ENCODE assay signal across 20 cellular contexts in genomic region chr22:35966314-35967045, GRCh38.
DNase-seq lines count a peak whose midpoint lies in the region; FAIRE-seq and TF ChIP-seq lines count a peak whose summit lies in the region.
"Had no signal": no experiment of that assay in that cellular context is flagged by ENCODE, and none has a peak within 500 bp of the region (broad histone marks: within the 10 kb centered on the region; RNA-seq: fewer than 3 reads in every experiment).

No MANE protein-coding gene starts in this region.

- H3K27ac Mint-ChIP-seq in type B pancreatic cell, result no peak overlapping the region
- H3K27ac Mint-ChIP-seq: activated CD8-positive, alpha-beta T cell treated with anti-CD3 and anti-CD28 coated beads, Interleukin-2, amount 10 ng/mL, durations not matched to agents 7 days and 5 days; B cell; effector memory CD8-positive, alpha-beta T cell had no signal

- no peaks in the 10 kb centered on the region for H3K36me3 ChIP-seq in tibial artery
- H3K36me3 ChIP-seq in suprapubic skin, result no peaks in the 10 kb centered on the region
- H3K36me3 ChIP-seq: colonic mucosa, esophagus squamous epithelium, heart left ventricle, sigmoid colon had no signal

- no peak overlapping the region for H3K4me3 ChIP-seq in fibroblast of mammary gland (ENCODE audit: control insufficient read depth, low read depth, low read length)
- no peak overlapping the region for H3K4me3 ChIP-seq in tibial artery
- no peak overlapping the region for H3K4me3 ChIP-seq in suprapubic skin
- H3K4me3 ChIP-seq: colonic mucosa, esophagus squamous epithelium, GM23338, heart left ventricle, sigmoid colon had no signal

- peak; percentile 38 for TF ChIP-seq CTCF in fibroblast of mammary gland (conservative IDR thresholded peaks at IDR 0.05; ENCODE audit: control insufficient read depth, insufficient read depth, low read depth, low read length)
- TF ChIP-seq CTCF in type B pancreatic cell (conservative IDR thresholded peaks at IDR 0.05), result peak; percentile 17
- no peak for TF ChIP-seq CTCF in tibial artery (IDR thresholded peaks at IDR 0.05)
- TF ChIP-seq CTCF in suprapubic skin (IDR thresholded peaks at IDR 0.05), result no peak

- H3K4me1 ChIP-seq in tibial artery (peaks cover 0 to 62% (median 26%) of the 10 kb centered on the region in 4 donors), suprapubic skin (peaks cover 17% of the 10 kb centered on the region)
- H3K4me1 ChIP-seq: colonic mucosa had no signal

- no peaks in the 10 kb centered on the region for H3K27me3 Mint-ChIP-seq in type B pancreatic cell

- no peak for TF ChIP-seq POLR2A in suprapubic skin (IDR thresholded peaks at IDR 0.05)

- peak; percentile 88 for DNase-seq in EL
- DNase-seq in M059J (ENCODE audit: low read depth), result peak; percentile 43
- peak; percentile 81 for DNase-seq in fibroblast of mammary gland (ENCODE audit: low read depth)
- no peak for DNase-seq in type B pancreatic cell (ENCODE audit: extremely low spot score, unreplicated experiment)
- no peak for DNase-seq in tibial artery
- no peak for DNase-seq in suprapubic skin (ENCODE audit: low spot score in 2 of 2)
- DNase-seq in SW 1271 (lab: John Stamatoyannopoulos, UW), result no peak
- DNase-seq in GM19239 (ENCODE audit: insufficient read length, low spot score), result no peak
- DNase-seq: activated CD8-positive, alpha-beta T cell treated with anti-CD3 and anti-CD28 coated beads, Interleukin-2, amount 10 ng/mL, durations not matched to agents 7 days and 5 days; activated T-cell treated with anti-CD3 and anti-CD28 coated beads, Interleukin-2, amount 50 U/mL, for 1 hour; colonic mucosa; effector memory CD8-positive, alpha-beta T cell; esophagus squamous epithelium; heart left ventricle; NCI-H2171; NCI-H526 treated with DMSO at 0.1 percent for 48 hours; posterior cingulate gyrus; sigmoid colon had no signal

- 73% methylated on average over 6 of the region's 6 CpGs for WGBS in suprapubic skin

- peaks cover 8% of the 10 kb centered on the region for H3K36me3 Mint-ChIP-seq in type B pancreatic cell

- H3K4me3 Mint-ChIP-seq in type B pancreatic cell, result no peak overlapping the region
- H3K4me3 Mint-ChIP-seq: activated CD8-positive, alpha-beta T cell treated with anti-CD3 and anti-CD28 coated beads, Interleukin-2, amount 10 ng/mL, durations not matched to agents 7 days and 5 days; B cell; effector memory CD8-positive, alpha-beta T cell; GM23338 had no signal

- peaks cover 58% of the 10 kb centered on the region for H3K4me1 Mint-ChIP-seq in type B pancreatic cell (ENCODE audit: unreplicated experiment)
- H3K4me1 Mint-ChIP-seq: B cell had no signal

- intact Hi-C loops in tibial artery (cut with DNase I; ENCODE audit: low total_unique reads), result no loop called here

- no peak for FAIRE-seq in GM19239 (lab: Jason Lieb, UNC)

- no peaks in the 10 kb centered on the region for H3K9me3 Mint-ChIP-seq in type B pancreatic cell
- H3K9me3 Mint-ChIP-seq: effector memory CD8-positive, alpha-beta T cell; GM23338 had no signal

- H3K9me3 ChIP-seq in tibial artery (no peaks in the 10 kb centered on the region), suprapubic skin (no peaks in the 10 kb centered on the region)
- H3K9me3 ChIP-seq: colonic mucosa, esophagus squamous epithelium, heart left ventricle, sigmoid colon had no signal

- H3K27ac ChIP-seq in tibial artery, result no peak overlapping the region
- no peak overlapping the region for H3K27ac ChIP-seq in suprapubic skin
- H3K27ac ChIP-seq: colonic mucosa, sigmoid colon had no signal

- no peak for TF ChIP-seq EP300 in suprapubic skin (IDR thresholded peaks at IDR 0.05)

- H3K27me3 ChIP-seq in tibial artery, result no peaks in the 10 kb centered on the region
- H3K27me3 ChIP-seq in suprapubic skin, result no peaks in the 10 kb centered on the region
- H3K27me3 ChIP-seq: colonic mucosa, esophagus squamous epithelium, heart left ventricle, sigmoid colon had no signal

Comparison
In these comparisons a context has a peak if more than half of its experiments do, and no peak if none do; other contexts are left out.
1. DNase-seq: peak in EL (single experiment), M059J (single experiment) and fibroblast of mammary gland (single experiment); none in type B pancreatic cell (single experiment), tibial artery (0 of 2), suprapubic skin (0 of 2), SW 1271 (0 of 2) and GM19239 (single experiment).
2. CTCF ChIP-seq: peak in fibroblast of mammary gland (single experiment) and type B pancreatic cell (single experiment); none in tibial artery (0 of 2) and suprapubic skin (0 of 2).